In genomic region chr16:8675183-8676159, GRCh38 we compare ENCODE assay signal across 2 cellular contexts.
TF ChIP-seq lines count a peak whose summit lies in the region.

No MANE protein-coding gene starts in this region.

TF ChIP-seq in K562, 482 proteins besides CTCF, POLR2A, EP300 and RAD21:
- TF ChIP-seq NFIC (IDR thresholded peaks at IDR 0.05) (peak; percentile 40; the same call in 1 of the 2 replicates), COPS2 (conservative IDR thresholded peaks at IDR 0.05) (no peak), ZZZ3 (IDR thresholded peaks at IDR 0.05) (no peak), GABPA (tag; conservative IDR thresholded peaks at IDR 0.05; ENCODE audit: low read depth) (no peak), SP1 (CRISPR knock-in tag; IDR thresholded peaks at IDR 0.05) (no peak)
- TF ChIP-seq, protein P1, sequence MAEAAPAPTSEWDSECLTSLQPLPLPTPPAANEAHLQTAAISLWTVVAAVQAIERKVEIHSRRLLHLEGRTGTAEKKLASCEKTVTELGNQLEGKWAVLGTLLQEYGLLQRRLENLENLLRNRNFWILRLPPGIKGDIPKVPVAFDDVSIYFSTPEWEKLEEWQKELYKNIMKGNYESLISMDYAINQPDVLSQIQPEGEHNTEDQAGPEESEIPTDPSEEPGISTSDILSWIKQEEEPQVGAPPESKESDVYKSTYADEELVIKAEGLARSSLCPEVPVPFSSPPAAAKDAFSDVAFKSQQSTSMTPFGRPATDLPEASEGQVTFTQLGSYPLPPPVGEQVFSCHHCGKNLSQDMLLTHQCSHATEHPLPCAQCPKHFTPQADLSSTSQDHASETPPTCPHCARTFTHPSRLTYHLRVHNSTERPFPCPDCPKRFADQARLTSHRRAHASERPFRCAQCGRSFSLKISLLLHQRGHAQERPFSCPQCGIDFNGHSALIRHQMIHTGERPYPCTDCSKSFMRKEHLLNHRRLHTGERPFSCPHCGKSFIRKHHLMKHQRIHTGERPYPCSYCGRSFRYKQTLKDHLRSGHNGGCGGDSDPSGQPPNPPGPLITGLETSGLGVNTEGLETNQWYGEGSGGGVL (CRISPR knock-in tag; IDR thresholded peaks at IDR 0.05) = no peak

TF ChIP-seq in neural cell, 6 proteins besides CTCF, POLR2A, EP300 and RAD21:
- TF ChIP-seq TAF1 (IDR thresholded peaks at IDR 0.05; ENCODE audit: low read depth) = no peak
- TF ChIP-seq, protein P2, sequence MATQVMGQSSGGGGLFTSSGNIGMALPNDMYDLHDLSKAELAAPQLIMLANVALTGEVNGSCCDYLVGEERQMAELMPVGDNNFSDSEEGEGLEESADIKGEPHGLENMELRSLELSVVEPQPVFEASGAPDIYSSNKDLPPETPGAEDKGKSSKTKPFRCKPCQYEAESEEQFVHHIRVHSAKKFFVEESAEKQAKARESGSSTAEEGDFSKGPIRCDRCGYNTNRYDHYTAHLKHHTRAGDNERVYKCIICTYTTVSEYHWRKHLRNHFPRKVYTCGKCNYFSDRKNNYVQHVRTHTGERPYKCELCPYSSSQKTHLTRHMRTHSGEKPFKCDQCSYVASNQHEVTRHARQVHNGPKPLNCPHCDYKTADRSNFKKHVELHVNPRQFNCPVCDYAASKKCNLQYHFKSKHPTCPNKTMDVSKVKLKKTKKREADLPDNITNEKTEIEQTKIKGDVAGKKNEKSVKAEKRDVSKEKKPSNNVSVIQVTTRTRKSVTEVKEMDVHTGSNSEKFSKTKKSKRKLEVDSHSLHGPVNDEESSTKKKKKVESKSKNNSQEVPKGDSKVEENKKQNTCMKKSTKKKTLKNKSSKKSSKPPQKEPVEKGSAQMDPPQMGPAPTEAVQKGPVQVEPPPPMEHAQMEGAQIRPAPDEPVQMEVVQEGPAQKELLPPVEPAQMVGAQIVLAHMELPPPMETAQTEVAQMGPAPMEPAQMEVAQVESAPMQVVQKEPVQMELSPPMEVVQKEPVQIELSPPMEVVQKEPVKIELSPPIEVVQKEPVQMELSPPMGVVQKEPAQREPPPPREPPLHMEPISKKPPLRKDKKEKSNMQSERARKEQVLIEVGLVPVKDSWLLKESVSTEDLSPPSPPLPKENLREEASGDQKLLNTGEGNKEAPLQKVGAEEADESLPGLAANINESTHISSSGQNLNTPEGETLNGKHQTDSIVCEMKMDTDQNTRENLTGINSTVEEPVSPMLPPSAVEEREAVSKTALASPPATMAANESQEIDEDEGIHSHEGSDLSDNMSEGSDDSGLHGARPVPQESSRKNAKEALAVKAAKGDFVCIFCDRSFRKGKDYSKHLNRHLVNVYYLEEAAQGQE (IDR thresholded peaks at IDR 0.05; ENCODE audit: borderline replicate concordance) = no peak
- TF ChIP-seq SMC3 (conservative IDR thresholded peaks at IDR 0.05; ENCODE audit: poor library complexity) = no peak
- no peak for TF ChIP-seq EZH2 (IDR thresholded peaks at IDR 0.05; ENCODE audit: borderline replicate concordance, insufficient read depth, low read length, poor library complexity, severe bottlenecking)
- no peak for TF ChIP-seq POLR2AphosphoS5 (IDR thresholded peaks at IDR 0.05)
- TF ChIP-seq MXI1 (conservative IDR thresholded peaks at IDR 0.05; ENCODE audit: poor library complexity, severe bottlenecking) = no peak
